Comparison of ENCODE assay signal across 7 cellular contexts in genomic region chr11:6619021-6619745, GRCh38.
A peak's percentile ranks its signal among the peaks of the same experiment; 100 is the strongest.
DNase-seq lines count a peak whose midpoint lies in the region; ATAC-seq and TF ChIP-seq lines count a peak whose summit lies in the region.

Gene TPP1, minus strand, starts transcription at chr11:6619422. Its CDS starts 22 bp downstream, at chr11:6619400.

- TF ChIP-seq CTCF in astrocyte of the spinal cord (IDR thresholded peaks at IDR 0.05; ENCODE audit: low read depth, low read length), result no peak
- no peak for TF ChIP-seq CTCF in retinal pigment epithelial cell (conservative IDR thresholded peaks at IDR 0.05; ENCODE audit: low read depth, low read length)

- H3K4me3 ChIP-seq in astrocyte of the spinal cord (ENCODE audit: low read depth, low read length), result peak within 1 kb of the TSS; percentile 84
- H3K4me3 ChIP-seq in retinal pigment epithelial cell (ENCODE audit: low read length), result peak within 1 kb of the TSS; percentile 99

- DNase-seq in NCI-H2081 (lab: John Stamatoyannopoulos, UW), result peak; percentile 91 to 92
- peak; percentile 77 for DNase-seq in T1000 (lab: John Stamatoyannopoulos, UW)
- peak; percentile 94 for DNase-seq in astrocyte of the spinal cord (ENCODE audit: low read depth, low spot score)
- DNase-seq in hippocampal formation (lab: John Stamatoyannopoulos, UW), result peak; percentile 90 to 98
- peak; percentile 78 for DNase-seq in retinal pigment epithelial cell (ENCODE audit: low read depth)

- peak; percentile 99 for ATAC-seq in GM18517 (IDR thresholded peaks at IDR 0.05; ENCODE audit: unreplicated experiment)
- ATAC-seq in HG03039 (IDR thresholded peaks at IDR 0.05; ENCODE audit: unreplicated experiment), result peak; percentile 96

- in situ Hi-C loops in astrocyte of the spinal cord (cut with HindIII; ENCODE audit: low sequenced_read_pairs), result no loop called here

Comparison
In these comparisons a context has a peak if more than half of its experiments do, and no peak if none do; other contexts are left out.
1. Peak in every context shown above with its lines: DNase-seq, ATAC-seq and H3K4me3 ChIP-seq.